ENCODE assay signal across 20 cellular contexts in the genomic region with DNA sequence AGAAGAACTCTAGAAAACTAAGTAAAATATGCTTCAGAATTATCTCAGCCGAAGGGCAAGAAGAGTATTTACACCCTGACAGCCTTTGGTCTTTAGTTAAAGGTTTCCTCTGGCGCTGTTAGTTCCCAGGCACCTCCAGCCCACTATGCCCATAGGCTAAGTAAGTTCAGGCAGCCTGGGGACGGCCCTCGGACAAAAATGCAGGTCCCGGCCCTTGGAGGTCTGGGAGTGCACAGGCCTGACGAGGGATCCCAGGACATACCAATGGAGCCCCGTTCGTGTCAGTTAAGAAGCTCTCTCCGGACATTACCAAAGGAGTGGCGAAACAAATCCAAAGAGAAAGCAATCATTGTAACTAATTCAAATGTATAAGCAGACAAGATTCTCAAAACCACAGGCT.
"Had no signal": no experiment of that assay in that cellular context is flagged by ENCODE, and none has a peak within 500 bp of the region (broad histone marks: within the 10 kb centered on the region; RNA-seq: fewer than 3 reads in every experiment).

No MANE protein-coding gene starts in this region.

- H3K9me3 Mint-ChIP-seq: activated naive CD4-positive, alpha-beta T cell treated with anti-CD3 and anti-CD28 coated beads, Interleukin-2, amount 50 U/mL, for 24 hours; naive thymus-derived CD8-positive, alpha-beta T cell; T-cell had no signal

- H3K4me3 ChIP-seq: esophagus muscularis mucosa, gastrocnemius medialis, prostate gland, stomach, suprapubic skin, tibial nerve, uterus had no signal

- H3K4me3 Mint-ChIP-seq: activated naive CD4-positive, alpha-beta T cell treated with anti-CD3 and anti-CD28 coated beads, Interleukin-2, amount 50 U/mL, for 24 hours; brain; naive thymus-derived CD8-positive, alpha-beta T cell; T-cell; T-helper 2 cell treated with Interferon-gamma antibody and Interleukin-4, amounts not matched to agents 5 μg/mL and 100 μg/mL, for 36 hours had no signal

- H3K36me3 Mint-ChIP-seq: activated naive CD4-positive, alpha-beta T cell treated with anti-CD3 and anti-CD28 coated beads, Interleukin-2, amount 50 U/mL, for 24 hours; brain; naive thymus-derived CD8-positive, alpha-beta T cell had no signal

- H3K27ac Mint-ChIP-seq: activated naive CD4-positive, alpha-beta T cell treated with anti-CD3 and anti-CD28 coated beads, Interleukin-2, amount 50 U/mL, for 24 hours; brain; T-cell; T-helper 2 cell treated with Interferon-gamma antibody and Interleukin-4, amounts not matched to agents 5 μg/mL and 100 μg/mL, for 36 hours had no signal

- H3K27me3 Mint-ChIP-seq: activated naive CD4-positive, alpha-beta T cell treated with anti-CD3 and anti-CD28 coated beads, Interleukin-2, amount 50 U/mL, for 24 hours; naive thymus-derived CD8-positive, alpha-beta T cell had no signal

- H3K4me1 Mint-ChIP-seq: activated naive CD4-positive, alpha-beta T cell treated with anti-CD3 and anti-CD28 coated beads, Interleukin-2, amount 50 U/mL, for 24 hours; T-cell had no signal

- DNase-seq: activated gamma-delta T cell treated with Interleukin-2 at 50 U/mL for 16 hours; activated T-cell treated with anti-CD3 and anti-CD28 coated beads, Interleukin-2, amount 50 U/mL, for 1 hour; aorta; dermis blood vessel endothelial cell; effector memory CD4-positive, alpha-beta T cell; gastrocnemius medialis; hypothalamus; left colon; naive thymus-derived CD8-positive, alpha-beta T cell; stimulated activated CD4-positive, alpha-beta T cell treated with anti-CD3 and anti-CD28 coated beads, Interleukin-12 subunit alpha, Interleukin-12 subunit beta, amount 100 ng/mL, for 4 hours; stomach; T-cell; uterus had no signal

- H3K36me3 ChIP-seq: esophagus muscularis mucosa, gastrocnemius medialis, prostate gland, stomach, suprapubic skin, tibial nerve, uterus had no signal

- H3K27ac ChIP-seq: esophagus muscularis mucosa, gastrocnemius medialis, prostate gland, stomach, suprapubic skin, tibial nerve, uterus had no signal

- H3K9me3 ChIP-seq: esophagus muscularis mucosa, gastrocnemius medialis, prostate gland, stomach, suprapubic skin, tibial nerve, uterus had no signal

- ATAC-seq: gastrocnemius medialis; left colon; naive thymus-derived CD8-positive, alpha-beta T cell; T-cell had no signal

- H3K4me1 ChIP-seq: prostate gland, stomach, suprapubic skin, tibial nerve, uterus had no signal

- H3K27me3 ChIP-seq: esophagus muscularis mucosa, gastrocnemius medialis, stomach, suprapubic skin, tibial nerve, uterus had no signal
